Comparison of ENCODE assay signal across 1 cellular context in genomic region chr1:204283711-204284651, GRCh38.
TF ChIP-seq lines count a peak whose summit lies in the region.

No MANE protein-coding gene starts in this region.

TF ChIP-seq in IMR-90, 13 proteins besides CTCF, POLR2A, EP300 and RAD21:
- TF ChIP-seq MAZ (IDR thresholded peaks at IDR 0.05; ENCODE audit: borderline replicate concordance, low read depth, low read length) (no peak), SMC3 (IDR thresholded peaks at IDR 0.05; ENCODE audit: low read depth, low read length) (no peak), BHLHE40 (IDR thresholded peaks at IDR 0.05; ENCODE audit: low read depth, low read length) (no peak), FOS (IDR thresholded peaks at IDR 0.05; ENCODE audit: low read depth, low read length) (no peak), ELK1 (IDR thresholded peaks at IDR 0.05; ENCODE audit: borderline replicate concordance, low read depth, low read length) (no peak), NFE2L2 (IDR thresholded peaks at IDR 0.05; ENCODE audit: low read depth, low read length) (no peak), CHD1 (IDR thresholded peaks at IDR 0.05; ENCODE audit: low read depth, low read length) (no peak), USF2 (IDR thresholded peaks at IDR 0.05; ENCODE audit: low read depth, low read length) (no peak), RFX5 (IDR thresholded peaks at IDR 0.05; ENCODE audit: low read depth, low read length) (no peak), MXI1 (IDR thresholded peaks at IDR 0.05; ENCODE audit: borderline replicate concordance, low read depth, low read length) (no peak), RCOR1 (IDR thresholded peaks at IDR 0.05; ENCODE audit: insufficient replicate concordance, low read length) (no peak), CEBPB (IDR thresholded peaks at IDR 0.05; ENCODE audit: low read depth, low read length) (no peak), MAFK (IDR thresholded peaks at IDR 0.05; ENCODE audit: low read depth, low read length) (no peak)
